ENCODE assay signal across 10 cellular contexts in the genomic region with DNA sequence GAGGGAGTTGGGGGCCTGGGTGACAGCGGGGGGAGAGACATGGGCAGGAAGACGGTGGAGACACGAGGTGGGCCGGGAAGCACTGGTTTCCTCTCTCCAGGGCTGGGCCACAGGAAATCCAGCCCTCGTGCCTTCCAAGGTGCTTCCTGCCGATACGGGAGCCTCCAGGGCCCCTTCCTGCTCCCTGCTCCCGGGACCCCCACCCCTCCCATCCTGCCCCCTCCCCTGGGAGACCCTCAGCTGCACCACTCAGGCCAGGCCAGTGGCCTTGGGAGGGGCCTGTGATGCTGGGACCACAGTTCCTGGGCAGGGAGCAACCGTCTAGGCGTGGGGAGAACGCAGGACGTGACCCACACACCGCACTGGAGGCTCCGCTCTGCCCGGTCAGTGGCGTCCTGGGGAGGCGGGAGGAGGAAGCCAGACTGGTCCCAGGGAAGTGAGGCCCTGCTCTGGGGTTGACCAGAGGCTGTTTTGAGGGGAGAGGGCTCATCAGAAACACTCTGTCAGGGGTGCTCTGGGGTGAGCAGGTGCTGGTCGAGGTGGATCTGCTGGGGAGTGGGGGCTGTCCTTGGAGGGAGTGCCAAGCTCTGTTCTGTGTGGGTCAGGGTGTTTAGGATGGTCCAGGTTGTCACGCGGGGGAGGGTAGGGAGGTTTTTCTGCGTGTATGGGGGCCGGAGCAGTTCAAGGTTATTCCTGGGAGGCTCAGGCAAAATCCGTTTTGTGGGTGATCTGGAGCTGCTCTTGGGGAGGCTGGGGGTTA. TPM values are rescaled to one million over a fixed set of nuclear protein-coding genes. Genes with fewer than 3 reads are reported as not detected.
DNase-seq lines count a peak whose midpoint lies in the region; ATAC-seq and TF ChIP-seq lines count a peak whose summit lies in the region.
"Had no signal": no experiment of that assay in that cellular context is flagged by ENCODE, and none has a peak within 500 bp of the region (broad histone marks: within the 10 kb centered on the region; RNA-seq: fewer than 3 reads in every experiment).

A gene (plus strand): TSS at position 353 of the 760 bp plus-strand sequence.

- H3K4me1 ChIP-seq in effector memory CD4-positive, alpha-beta T cell (ENCODE audit: control insufficient read depth, insufficient read depth, low read length, poor library complexity, severe bottlenecking), result peaks cover 16% of the 10 kb centered on the region

- no peaks in the 10 kb centered on the region for H3K36me3 ChIP-seq in effector memory CD4-positive, alpha-beta T cell (ENCODE audit: control insufficient read depth, insufficient read depth, low read length)

- TF ChIP-seq CTCF in mesothelial cell of epicardium (IDR thresholded peaks at IDR 0.05; ENCODE audit: unreplicated experiment), result no peak

- H3K27ac ChIP-seq in effector memory CD4-positive, alpha-beta T cell (ENCODE audit: insufficient read depth, low read length, poor library complexity, severe bottlenecking), result no peak within 1 kb of the TSS

- no peak for ATAC-seq in activated T-cell treated with anti-CD3 and anti-CD28 coated beads, Interleukin-2, amount 50 U/mL, for 4 hours

- no peaks in the 10 kb centered on the region for H3K9me3 Mint-ChIP-seq in activated T-cell treated with anti-CD3 and anti-CD28 coated beads, Interleukin-2, amount 50 U/mL, for 4 hours
- H3K9me3 Mint-ChIP-seq in mesothelial cell of epicardium, result no peaks in the 10 kb centered on the region

- H3K4me1 Mint-ChIP-seq in activated T-cell treated with anti-CD3 and anti-CD28 coated beads, Interleukin-2, amount 50 U/mL, for 4 hours (ENCODE audit: low read depth), result peaks cover 5% of the 10 kb centered on the region
- peaks cover 9% of the 10 kb centered on the region for H3K4me1 Mint-ChIP-seq in mesothelial cell of epicardium

- H3K4me3 ChIP-seq in effector memory CD4-positive, alpha-beta T cell (ENCODE audit: insufficient read depth, low read depth, low read length, poor library complexity, severe bottlenecking), result peak within 1 kb of the TSS; percentile 23

- no peaks in the 10 kb centered on the region for H3K36me3 Mint-ChIP-seq in activated T-cell treated with anti-CD3 and anti-CD28 coated beads, Interleukin-2, amount 50 U/mL, for 4 hours (ENCODE audit: insufficient read depth)
- H3K36me3 Mint-ChIP-seq in mesothelial cell of epicardium, result no peaks in the 10 kb centered on the region

- peak within 1 kb of the TSS; percentile 30 for H3K27ac Mint-ChIP-seq in mesothelial cell of epicardium

- no peak for DNase-seq in activated T-cell treated with anti-CD3 and anti-CD28 coated beads, Interleukin-2, amount 50 U/mL, for 4 hours
- no peak for DNase-seq in activated T-cell treated with anti-CD3 and anti-CD28 coated beads, Interleukin-2, amount 50 U/mL, for 1 hour
- DNase-seq in effector memory CD4-positive, alpha-beta T cell, result no peak
- no peak for DNase-seq in mesothelial cell of epicardium (ENCODE audit: low spot score in 2 of 2, unreplicated experiment in 2 of 2)
- DNase-seq in ureter (ENCODE audit: low spot score), result no peak
- DNase-seq in anterior cingulate cortex (lab: John Stamatoyannopoulos, UW), result no peak
- DNase-seq in OCI-M1 (lab: John Stamatoyannopoulos, UW), result no peak
- DNase-seq in NCI-H2227 treated with DMSO at 0.1 percent for 48 hours (lab: John Stamatoyannopoulos, UW), result no peak
- DNase-seq: COR-L47 had no signal

- H3K4me3 Mint-ChIP-seq in activated T-cell treated with anti-CD3 and anti-CD28 coated beads, Interleukin-2, amount 50 U/mL, for 4 hours, result peak within 1 kb of the TSS; percentile 53
- H3K4me3 Mint-ChIP-seq in mesothelial cell of epicardium, result peak within 1 kb of the TSS; percentile 56

- H3K27me3 ChIP-seq in effector memory CD4-positive, alpha-beta T cell (replicated peaks; ENCODE audit: control insufficient read depth, insufficient read depth, low read length, poor library complexity, severe bottlenecking), result peaks cover 25% of the 10 kb centered on the region

- no peaks in the 10 kb centered on the region for H3K9me3 ChIP-seq in effector memory CD4-positive, alpha-beta T cell (ENCODE audit: control insufficient read depth, low read length)

- peaks cover 54% of the 10 kb centered on the region for H3K27me3 Mint-ChIP-seq in activated T-cell treated with anti-CD3 and anti-CD28 coated beads, Interleukin-2, amount 50 U/mL, for 4 hours (ENCODE audit: low read depth)
- H3K27me3 Mint-ChIP-seq in mesothelial cell of epicardium (ENCODE audit: low read depth), result peaks cover 71% of the 10 kb centered on the region

RNA-seq across cellular contexts. Expression of the gene that starts here (rescaled TPM):
- under 1 TPM; 0.05 to 0.24 (median 0.08) TPM for total RNA-seq in activated T-cell treated with anti-CD3 and anti-CD28 coated beads, Interleukin-2, amount 50 U/mL, for 4 hours
- total RNA-seq in mesothelial cell of epicardium (14.2 to 14.8 TPM (median 14.3 TPM) in 3 replicates), ureter (37.1 TPM)
- total RNA-seq: T-helper 1 cell treated with Interleukin-12 subunit alpha and Interleukin-12 subunit beta and Interleukin-4 antibody, amounts not matched to agents 30 ng/mL and 1 ng/mL, for 36 hours had no signal

Comparison
In these comparisons a context has a peak if more than half of its experiments do, and no peak if none do; other contexts are left out.
1. RNA of the gene that starts here (total RNA-seq): 37.1 TPM in ureter (single experiment) and 14.2 to 14.8 TPM in mesothelial cell of epicardium; 0.05 to 0.24 TPM in activated T-cell treated with anti-CD3 and anti-CD28 coated beads, Interleukin-2, amount 50 U/mL, for 4 hours; every median in the first group is over 10 times any median in the second.